ENCODE assay signal across 1 cellular context in the genomic region with DNA sequence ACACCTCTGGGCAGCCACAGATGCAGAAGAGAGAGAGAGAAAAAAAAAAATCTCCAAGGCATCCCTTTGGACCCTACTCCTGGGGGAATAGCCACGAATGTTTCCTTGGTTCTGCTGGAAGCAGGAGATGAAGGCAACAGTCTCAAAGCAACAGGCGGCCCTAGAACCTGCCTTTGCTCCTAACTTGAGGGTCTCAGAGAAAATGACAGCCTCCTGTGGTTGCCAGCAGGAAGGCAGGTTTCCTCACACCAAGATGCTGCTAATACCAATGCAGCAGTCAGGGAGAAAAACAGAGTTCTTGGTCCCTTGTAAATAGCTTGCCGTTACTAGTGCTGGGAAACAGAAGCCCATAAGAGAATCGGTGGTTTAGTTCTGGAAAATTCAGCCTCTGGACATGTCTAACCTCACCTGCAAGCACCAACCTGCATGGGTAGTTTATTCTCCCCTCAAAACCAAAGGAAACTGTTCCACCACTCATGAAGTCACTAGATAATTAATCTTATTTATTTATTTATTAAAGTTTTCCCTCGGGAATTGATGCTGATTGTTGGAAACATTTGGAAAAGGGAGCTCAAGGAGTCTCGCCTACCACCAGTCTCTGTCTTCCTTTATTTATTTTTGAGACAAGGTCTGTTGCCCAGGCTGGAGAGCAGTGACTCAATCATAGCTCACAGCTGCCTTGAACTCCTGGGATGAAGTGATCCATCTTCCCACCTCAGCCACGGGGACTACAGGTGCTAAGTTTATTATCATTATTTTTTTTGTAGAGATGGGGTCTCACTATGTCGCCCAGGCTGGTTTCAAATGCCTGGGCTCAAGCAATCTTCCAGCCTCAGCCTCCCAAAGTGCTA.
TF ChIP-seq lines count a peak whose summit lies in the region.

No MANE protein-coding gene starts in this region.

TF ChIP-seq in A549, 52 proteins besides CTCF, POLR2A, EP300 and RAD21 (continued from another document):
- TF ChIP-seq ZFP36 (IDR thresholded peaks at IDR 0.05; ENCODE audit: borderline replicate concordance, partially characterized antibody): no peak
- TF ChIP-seq ZNF302 (CRISPR knock-in tag; IDR thresholded peaks at IDR 0.05): no peak
- TF ChIP-seq, protein P1, sequence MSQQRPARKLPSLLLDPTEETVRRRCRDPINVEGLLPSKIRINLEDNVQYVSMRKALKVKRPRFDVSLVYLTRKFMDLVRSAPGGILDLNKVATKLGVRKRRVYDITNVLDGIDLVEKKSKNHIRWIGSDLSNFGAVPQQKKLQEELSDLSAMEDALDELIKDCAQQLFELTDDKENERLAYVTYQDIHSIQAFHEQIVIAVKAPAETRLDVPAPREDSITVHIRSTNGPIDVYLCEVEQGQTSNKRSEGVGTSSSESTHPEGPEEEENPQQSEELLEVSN (IDR thresholded peaks at IDR 0.05; ENCODE audit: borderline replicate concordance, low read depth): no peak
- TF ChIP-seq ZC3H11A (IDR thresholded peaks at IDR 0.05): no peak
- TF ChIP-seq, protein P2, sequence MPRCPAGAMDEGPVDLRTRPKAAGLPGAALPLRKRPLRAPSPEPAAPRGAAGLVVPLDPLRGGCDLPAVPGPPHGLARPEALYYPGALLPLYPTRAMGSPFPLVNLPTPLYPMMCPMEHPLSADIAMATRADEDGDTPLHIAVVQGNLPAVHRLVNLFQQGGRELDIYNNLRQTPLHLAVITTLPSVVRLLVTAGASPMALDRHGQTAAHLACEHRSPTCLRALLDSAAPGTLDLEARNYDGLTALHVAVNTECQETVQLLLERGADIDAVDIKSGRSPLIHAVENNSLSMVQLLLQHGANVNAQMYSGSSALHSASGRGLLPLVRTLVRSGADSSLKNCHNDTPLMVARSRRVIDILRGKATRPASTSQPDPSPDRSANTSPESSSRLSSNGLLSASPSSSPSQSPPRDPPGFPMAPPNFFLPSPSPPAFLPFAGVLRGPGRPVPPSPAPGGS (IDR thresholded peaks at IDR 0.05): no peak
- no peak for TF ChIP-seq EHMT2 (IDR thresholded peaks at IDR 0.05; ENCODE audit: low read depth)
- no peak for TF ChIP-seq SMC3 (IDR thresholded peaks at IDR 0.05)
- TF ChIP-seq GATA3 (IDR thresholded peaks at IDR 0.05; ENCODE audit: borderline replicate concordance): no peak
- TF ChIP-seq, protein P3, sequence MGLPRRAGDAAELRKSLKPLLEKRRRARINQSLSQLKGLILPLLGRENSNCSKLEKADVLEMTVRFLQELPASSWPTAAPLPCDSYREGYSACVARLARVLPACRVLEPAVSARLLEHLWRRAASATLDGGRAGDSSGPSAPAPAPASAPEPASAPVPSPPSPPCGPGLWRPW (IDR thresholded peaks at IDR 0.05): no peak
- TF ChIP-seq EHF (CRISPR knock-in tag; IDR thresholded peaks at IDR 0.05): no peak
- no peak for TF ChIP-seq MAFK (IDR thresholded peaks at IDR 0.05; ENCODE audit: partially characterized antibody)
- TF ChIP-seq ESRRA (IDR thresholded peaks at IDR 0.05; ENCODE audit: borderline replicate concordance, low read length): no peak
- no peak for TF ChIP-seq RFX5 (IDR thresholded peaks at IDR 0.05)
